ENCODE assay signal across 8 cellular contexts in genomic region chr20:20824924-20825584, GRCh38.
DNase-seq lines count a peak whose midpoint lies in the region; ATAC-seq, FAIRE-seq and TF ChIP-seq lines count a peak whose summit lies in the region.

No MANE protein-coding gene starts in this region.

- H3K36me3 Mint-ChIP-seq in CD4-positive, CD25-positive, alpha-beta regulatory T cell = no peaks in the 10 kb centered on the region
- no peaks in the 10 kb centered on the region for H3K36me3 Mint-ChIP-seq in brain

- no peaks in the 10 kb centered on the region for H3K27me3 ChIP-seq in CD4-positive, CD25-positive, alpha-beta regulatory T cell (ENCODE audit: control insufficient read depth, insufficient read depth, low read length)

- no peak overlapping the region for H3K27ac ChIP-seq in CD4-positive, CD25-positive, alpha-beta regulatory T cell (ENCODE audit: insufficient read depth, low read length, poor library complexity, severe bottlenecking)

- H3K27me3 Mint-ChIP-seq in CD4-positive, CD25-positive, alpha-beta regulatory T cell = peaks cover 18% of the 10 kb centered on the region
- peaks cover 34% of the 10 kb centered on the region for H3K27me3 Mint-ChIP-seq in brain

- peak; percentile 71 to 88 for TF ChIP-seq CTCF in brain (conservative IDR thresholded peaks at IDR 0.05)

- peaks cover 0 to 2% (median 0%) of the 10 kb centered on the region in 7 donors for H3K9me3 Mint-ChIP-seq in CD4-positive, CD25-positive, alpha-beta regulatory T cell
- peaks cover 7 to 12% (median 10%) of the 10 kb centered on the region in 5 experiments for H3K9me3 Mint-ChIP-seq in brain

- DNase-seq in CD4-positive, CD25-positive, alpha-beta regulatory T cell = peak; percentile 23 to 43 (median 27)
- peak; percentile 36 for DNase-seq in NCI-H1048 (lab: John Stamatoyannopoulos, UW)
- peak in 3 of 5 experiments; percentile 9 to 47 (median 20) for DNase-seq in T-helper 2 cell
- DNase-seq in stimulated activated CD4-positive, alpha-beta T cell treated with anti-CD3 and anti-CD28 coated beads, Interleukin-1b, Interleukin-23, amount 100 ng/mL, for 4 hours (ENCODE audit: low read depth in 2 of 2) = peak; percentile 14 to 19

- H3K27ac Mint-ChIP-seq in CD4-positive, CD25-positive, alpha-beta regulatory T cell = no peak overlapping the region
- peak overlapping the region in 1 of 5 experiments; percentile 60 for H3K27ac Mint-ChIP-seq in brain

- FAIRE-seq in islet of Langerhans (lab: Jason Lieb, UNC) = peak; percentile 92

- H3K4me1 Mint-ChIP-seq in CD4-positive, CD25-positive, alpha-beta regulatory T cell = peaks cover 0 to 3% (median 0%) of the 10 kb centered on the region in 4 donors
- peaks cover 17% of the 10 kb centered on the region for H3K4me1 Mint-ChIP-seq in brain

- no peak overlapping the region for H3K4me3 Mint-ChIP-seq in CD4-positive, CD25-positive, alpha-beta regulatory T cell
- H3K4me3 Mint-ChIP-seq in brain = peak overlapping the region in 1 of 5 experiments; percentile 25

- H3K4me3 ChIP-seq in CD4-positive, CD25-positive, alpha-beta regulatory T cell (ENCODE audit: low read depth, low read length) = no peak overlapping the region

- no peaks in the 10 kb centered on the region for H3K9me3 ChIP-seq in CD4-positive, CD25-positive, alpha-beta regulatory T cell (ENCODE audit: control insufficient read depth in 2 of 2, low read length in 2 of 2)

- no peaks in the 10 kb centered on the region for H3K4me1 ChIP-seq in CD4-positive, CD25-positive, alpha-beta regulatory T cell (ENCODE audit: control insufficient read depth, insufficient read depth, low read length, poor library complexity, severe bottlenecking)

- H3K36me3 ChIP-seq in CD4-positive, CD25-positive, alpha-beta regulatory T cell (ENCODE audit: control insufficient read depth, insufficient read depth, low read length) = no peaks in the 10 kb centered on the region

- ATAC-seq in CD4-positive, CD25-positive, alpha-beta regulatory T cell (ENCODE audit: low read depth in 2 of 2) = no peak
- ATAC-seq in GM21447 (IDR thresholded peaks at IDR 0.05; ENCODE audit: unreplicated experiment) = peak; percentile 65
- no peak for ATAC-seq in HG02870 (IDR thresholded peaks at IDR 0.05; ENCODE audit: unreplicated experiment)
